ENCODE assay signal across 2 cellular contexts in the genomic region with DNA sequence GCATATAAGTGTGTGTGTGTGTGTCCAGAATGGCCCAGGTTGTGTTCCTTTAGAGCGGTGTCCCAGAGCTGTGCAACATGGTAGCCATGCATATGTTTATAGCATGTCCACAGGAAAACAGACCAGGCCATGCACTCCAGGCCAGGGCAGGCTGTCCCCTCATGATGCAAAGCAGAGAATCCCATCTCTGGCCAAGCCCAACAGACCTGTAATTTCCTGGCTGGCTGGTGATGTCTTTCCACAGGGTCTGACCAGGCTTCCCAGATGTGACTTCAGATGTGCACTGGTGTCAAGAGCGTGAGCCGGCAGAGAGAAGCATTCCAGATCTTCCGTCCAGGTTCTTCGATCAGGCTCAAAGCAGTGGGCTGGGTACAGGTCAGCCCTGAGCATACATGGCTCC.
TF ChIP-seq lines count a peak whose summit lies in the region.

No MANE protein-coding gene starts in this region.

TF ChIP-seq in HEK293, 187 proteins besides CTCF, POLR2A, EP300 and RAD21:
- no peak for TF ChIP-seq ZNF426 (tag by site-specific recombination; IDR thresholded peaks at IDR 0.05)
- TF ChIP-seq ZNF544 (tag by site-specific recombination; IDR thresholded peaks at IDR 0.05), result no peak
- TF ChIP-seq, protein P1, sequence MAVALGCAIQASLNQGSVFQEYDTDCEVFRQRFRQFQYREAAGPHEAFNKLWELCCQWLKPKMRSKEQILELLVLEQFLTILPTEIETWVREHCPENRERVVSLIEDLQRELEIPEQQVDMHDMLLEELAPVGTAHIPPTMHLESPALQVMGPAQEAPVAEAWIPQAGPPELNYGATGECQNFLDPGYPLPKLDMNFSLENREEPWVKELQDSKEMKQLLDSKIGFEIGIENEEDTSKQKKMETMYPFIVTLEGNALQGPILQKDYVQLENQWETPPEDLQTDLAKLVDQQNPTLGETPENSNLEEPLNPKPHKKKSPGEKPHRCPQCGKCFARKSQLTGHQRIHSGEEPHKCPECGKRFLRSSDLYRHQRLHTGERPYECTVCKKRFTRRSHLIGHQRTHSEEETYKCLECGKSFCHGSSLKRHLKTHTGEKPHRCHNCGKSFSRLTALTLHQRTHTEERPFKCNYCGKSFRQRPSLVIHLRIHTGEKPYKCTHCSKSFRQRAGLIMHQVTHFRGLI (tag by site-specific recombination; IDR thresholded peaks at IDR 0.05), result peak; percentile 58
TF ChIP-seq in HEK293: peak in this region for 1.

TF ChIP-seq in H1, 55 proteins besides CTCF, POLR2A, EP300 and RAD21:
- TF ChIP-seq, protein P2, sequence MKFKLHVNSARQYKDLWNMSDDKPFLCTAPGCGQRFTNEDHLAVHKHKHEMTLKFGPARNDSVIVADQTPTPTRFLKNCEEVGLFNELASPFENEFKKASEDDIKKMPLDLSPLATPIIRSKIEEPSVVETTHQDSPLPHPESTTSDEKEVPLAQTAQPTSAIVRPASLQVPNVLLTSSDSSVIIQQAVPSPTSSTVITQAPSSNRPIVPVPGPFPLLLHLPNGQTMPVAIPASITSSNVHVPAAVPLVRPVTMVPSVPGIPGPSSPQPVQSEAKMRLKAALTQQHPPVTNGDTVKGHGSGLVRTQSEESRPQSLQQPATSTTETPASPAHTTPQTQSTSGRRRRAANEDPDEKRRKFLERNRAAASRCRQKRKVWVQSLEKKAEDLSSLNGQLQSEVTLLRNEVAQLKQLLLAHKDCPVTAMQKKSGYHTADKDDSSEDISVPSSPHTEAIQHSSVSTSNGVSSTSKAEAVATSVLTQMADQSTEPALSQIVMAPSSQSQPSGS (IDR thresholded peaks at IDR 0.05; ENCODE audit: low read length), result no peak
